Comparison of ENCODE assay signal across 1 cellular context in genomic region chr5:102959055-102959454, GRCh38.
A peak's percentile ranks its signal among the peaks of the same experiment; 100 is the strongest.
TF ChIP-seq lines count a peak whose summit lies in the region.

No MANE protein-coding gene starts in this region.

TF ChIP-seq in SK-N-SH, 30 proteins besides CTCF, POLR2A, EP300 and RAD21 (continued from another document):
- peak; percentile 91 for TF ChIP-seq TCF12 (IDR thresholded peaks at IDR 0.05)
- TF ChIP-seq FOXJ3 (CRISPR knock-in tag; IDR thresholded peaks at IDR 0.05), result no peak
